24 cellular contexts compared by ENCODE assay signal in genomic region chr3:140233702-140234101, GRCh38.
A peak's percentile ranks its signal among the peaks of the same experiment; 100 is the strongest.
DNase-seq lines count a peak whose midpoint lies in the region; ATAC-seq lines count a peak whose summit lies in the region.
"Had no signal": no experiment of that assay in that cellular context is flagged by ENCODE, and none has a peak within 500 bp of the region (broad histone marks: within the 10 kb centered on the region; RNA-seq: fewer than 3 reads in every experiment).

No MANE protein-coding gene starts in this region.

- no peak overlapping the region for H3K4me3 ChIP-seq in SJCRH30

- ATAC-seq in HG03571 (IDR thresholded peaks at IDR 0.05; ENCODE audit: unreplicated experiment), result no peak
- no peak for ATAC-seq in stimulated activated naive CD8-positive, alpha-beta T cell treated with anti-CD3 and anti-CD28 coated beads, Interleukin-15, amount 100 ng/mL, for 72 hours
- ATAC-seq: CD8-positive, alpha-beta T cell; HCT116 had no signal

- H3K9me3 Mint-ChIP-seq in stimulated activated naive CD8-positive, alpha-beta T cell treated with anti-CD3 and anti-CD28 coated beads, Interleukin-15, amount 100 ng/mL, for 72 hours, result peaks cover 8 to 13% of the 10 kb centered on the region in 2 donors
- H3K9me3 Mint-ChIP-seq: T-helper 2 cell treated with Interferon-gamma antibody and Interleukin-4, amounts not matched to agents 5 μg/mL and 100 μg/mL, for 36 hours had no signal

- H3K4me1 Mint-ChIP-seq in stimulated activated naive CD8-positive, alpha-beta T cell treated with anti-CD3 and anti-CD28 coated beads, Interleukin-15, amount 100 ng/mL, for 72 hours, result no peaks in the 10 kb centered on the region
- H3K4me1 Mint-ChIP-seq: B cell, IgD-negative memory B cell had no signal

- no peaks in the 10 kb centered on the region for H3K36me3 ChIP-seq in SJCRH30

- H3K4me3 Mint-ChIP-seq in stimulated activated naive CD8-positive, alpha-beta T cell treated with anti-CD3 and anti-CD28 coated beads, Interleukin-15, amount 100 ng/mL, for 72 hours, result no peak overlapping the region
- H3K4me3 Mint-ChIP-seq: B cell; CD8-positive, alpha-beta T cell; IgD-negative memory B cell; T-helper 2 cell treated with Interferon-gamma antibody and Interleukin-4, amounts not matched to agents 5 μg/mL and 100 μg/mL, for 36 hours had no signal

- peaks cover 22% of the 10 kb centered on the region for H3K4me1 ChIP-seq in SJCRH30
- H3K4me1 ChIP-seq: Caco-2 had no signal

- H3K27me3 ChIP-seq in SJCRH30, result no peaks in the 10 kb centered on the region

- H3K27ac ChIP-seq in SJCRH30, result peak overlapping the region; percentile 47
- H3K27ac ChIP-seq: C4-2B, HL-60, RWPE1 had no signal

- H3K27me3 Mint-ChIP-seq in stimulated activated naive CD8-positive, alpha-beta T cell treated with anti-CD3 and anti-CD28 coated beads, Interleukin-15, amount 100 ng/mL, for 72 hours, result peaks cover 10% of the 10 kb centered on the region

- DNase-seq in M059J (ENCODE audit: low read depth) (peak; percentile 21), NCI-H2171 treated with DMSO at 0.1 percent for 48 hours (lab: John Stamatoyannopoulos, UW) (peak; percentile 86), SJCRH30 (peak; percentile 70 to 82), NCI-H2107 (lab: John Stamatoyannopoulos, UW) (no peak), Ammon's horn (ENCODE audit: low spot score) (no peak)
- no peak for DNase-seq in stimulated activated naive CD8-positive, alpha-beta T cell treated with anti-CD3 and anti-CD28 coated beads, Interleukin-15, amount 100 ng/mL, for 72 hours
- DNase-seq: Caco-2; CD8-positive, alpha-beta T cell; DMS153; NCI-H1092 treated with DMSO at 0.1 percent for 48 hours; NCI-H1436; NCI-H1930; NCI-H2227 treated with DMSO at 0.1 percent for 48 hours; NCI-H510A treated with DMSO at 0.1 percent for 48 hours; SHP77; T-helper 1 cell had no signal

- no peaks in the 10 kb centered on the region for H3K9me3 ChIP-seq in SJCRH30 (replicated peaks)
- H3K9me3 ChIP-seq: Caco-2 had no signal

- H3K27ac Mint-ChIP-seq in stimulated activated naive CD8-positive, alpha-beta T cell treated with anti-CD3 and anti-CD28 coated beads, Interleukin-15, amount 100 ng/mL, for 72 hours, result no peak overlapping the region
- H3K27ac Mint-ChIP-seq: B cell; CD8-positive, alpha-beta T cell; IgD-negative memory B cell; T-helper 2 cell treated with Interferon-gamma antibody and Interleukin-4, amounts not matched to agents 5 μg/mL and 100 μg/mL, for 36 hours had no signal

Comparison
In these comparisons a context has a peak if more than half of its experiments do, and no peak if none do; other contexts are left out.
1. DNase-seq: peak in M059J (single experiment), NCI-H2171 treated with DMSO at 0.1 percent for 48 hours (single experiment) and SJCRH30 (2 of 2); none in stimulated activated naive CD8-positive, alpha-beta T cell treated with anti-CD3 and anti-CD28 coated beads, Interleukin-15, amount 100 ng/mL, for 72 hours (0 of 2), NCI-H2107 (single experiment) and Ammon's horn (single experiment).